In genomic region chr16:68085259-68086071, GRCh38 we compare ENCODE assay signal across 8 cellular contexts. TPM values are rescaled to one million over a fixed set of nuclear protein-coding genes. Genes with fewer than 3 reads are reported as not detected.
DNase-seq lines count a peak whose midpoint lies in the region; ATAC-seq and TF ChIP-seq lines count a peak whose summit lies in the region.

NFATC3 (plus strand) TSS chr16:68085370; CDS start chr16:68085682, 312 bp downstream.

- H3K27ac ChIP-seq in HEK293 (ENCODE audit: extremely low read depth, low read depth, low read length) (peak within 1 kb of the TSS; percentile 88), angular gyrus (ENCODE audit: low read depth, low read length) (peak within 1 kb of the TSS; percentile 99), right atrium auricular region (peak within 1 kb of the TSS; percentile 98 to 99), rectal smooth muscle tissue (ENCODE audit: low read depth, low read length) (peak within 1 kb of the TSS; percentile 98), uterus (peak within 1 kb of the TSS; percentile 96 to 99)

- peak within 1 kb of the TSS; percentile 98 for H3K4me3 Mint-ChIP-seq in T-helper 17 cell

- CTCF ChIA-PET in HEK293 (lab: Yijun Ruan, JAX): interaction anchor here (0.6 to 2.8 kb wide), 5 partner anchors 8 to 412 kb away, joined by 3 to 10 read pairs (median 5); partner anchors contain the start of gene SLC7A6

- H3K4me3 ChIP-seq in GM12865 (ENCODE audit: low read depth, low read length): peak within 1 kb of the TSS; percentile 89
- peak within 1 kb of the TSS; percentile 77 for H3K4me3 ChIP-seq in HEK293 (ENCODE audit: low read depth, low read length)
- peak within 1 kb of the TSS; percentile 67 to 93 for H3K4me3 ChIP-seq in right atrium auricular region
- peak within 1 kb of the TSS; percentile 94 for H3K4me3 ChIP-seq in rectal smooth muscle tissue (ENCODE audit: low read length)
- H3K4me3 ChIP-seq in uterus: peak within 1 kb of the TSS; percentile 68 to 86

- TF ChIP-seq CTCF in GM12865 (IDR thresholded peaks at IDR 0.05; ENCODE audit: insufficient read depth, low read depth, low read length, missing control alignments) (no peak), HEK293 (tag by site-specific recombination; IDR thresholded peaks at IDR 0.05) (peak; percentile 53; the same call in 1 of the 2 replicates), right atrium auricular region (IDR thresholded peaks at IDR 0.05) (no peak), uterus (IDR thresholded peaks at IDR 0.05) (no peak)

- peaks cover 61% of the 10 kb centered on the region for H3K4me1 Mint-ChIP-seq in T-helper 17 cell

- TF ChIP-seq POLR2A in uterus (IDR thresholded peaks at IDR 0.05): peak; percentile 60 to 66

- peak within 1 kb of the TSS; percentile 96 for H3K27ac Mint-ChIP-seq in T-helper 17 cell

- peak; percentile 84 for ATAC-seq in T-helper 17 cell

- peak; percentile 99 for DNase-seq in GM12865 (ENCODE audit: low read depth)
- peak; percentile 96 for DNase-seq in MV-4-11 (lab: John Stamatoyannopoulos, UW)
- DNase-seq in T-helper 17 cell: peak; percentile 97 to 99 (median 99)
- DNase-seq in right atrium auricular region (ENCODE audit: low spot score): peak; percentile 99
- DNase-seq in uterus: peak; percentile 98 to 99

- no peaks in the 10 kb centered on the region for H3K36me3 ChIP-seq in HEK293 (ENCODE audit: control insufficient read depth in 2 of 2, insufficient read depth in 1 of 2, low read length in 2 of 2)
- no peaks in the 10 kb centered on the region for H3K36me3 ChIP-seq in right atrium auricular region
- no peaks in the 10 kb centered on the region for H3K36me3 ChIP-seq in rectal smooth muscle tissue (ENCODE audit: control insufficient read depth, insufficient read depth, low read length)
- H3K36me3 ChIP-seq in uterus: no peaks in the 10 kb centered on the region

- H3K36me3 Mint-ChIP-seq in T-helper 17 cell (ENCODE audit: low read depth): peaks cover 2% of the 10 kb centered on the region

- intact Hi-C loops in uterus (cut with DNase I; ENCODE audit: low total_unique reads): no loop called here

- H3K9ac ChIP-seq in rectal smooth muscle tissue (ENCODE audit: low read length): peak within 1 kb of the TSS; percentile 96

- POLR2A ChIA-PET in HEK293 (lab: Yijun Ruan, JAX): interaction anchor here (0.6 to 4.5 kb wide), 20 partner anchors 8 to 562 kb away, joined by 3 to 34 read pairs (median 5); partner anchors contain the start of genes DDX28, DUS2, ESRP2 and PRMT7

- no peaks in the 10 kb centered on the region for H3K27me3 Mint-ChIP-seq in T-helper 17 cell

- no peaks in the 10 kb centered on the region for H3K27me3 ChIP-seq in right atrium auricular region
- H3K27me3 ChIP-seq in rectal smooth muscle tissue (ENCODE audit: control insufficient read depth, insufficient read depth, low read length): no peaks in the 10 kb centered on the region
- no peaks in the 10 kb centered on the region for H3K27me3 ChIP-seq in uterus

- H3K4me1 ChIP-seq in HEK293 (ENCODE audit: control insufficient read depth, insufficient read depth, low read length): peaks cover 14% of the 10 kb centered on the region
- H3K4me1 ChIP-seq in right atrium auricular region: peaks cover 0 to 54% of the 10 kb centered on the region in 2 donors
- peaks cover 13% of the 10 kb centered on the region for H3K4me1 ChIP-seq in rectal smooth muscle tissue (ENCODE audit: control insufficient read depth, insufficient read depth, low read length)
- peaks cover 0 to 6% of the 10 kb centered on the region in 2 donors for H3K4me1 ChIP-seq in uterus

- H3K9me3 ChIP-seq in HEK293 (ENCODE audit: control insufficient read depth, insufficient read depth, low read depth, low read length) (no peaks in the 10 kb centered on the region), T-helper 17 cell (ENCODE audit: control insufficient read depth, low read length, poor library complexity, severe bottlenecking) (no peaks in the 10 kb centered on the region), right atrium auricular region (no peaks in the 10 kb centered on the region), uterus (no peaks in the 10 kb centered on the region)

TF ChIP-seq in HEK293, 187 proteins besides CTCF, POLR2A, EP300 and RAD21 (continues in another document):
- TF ChIP-seq PRDM10 (tag by site-specific recombination; IDR thresholded peaks at IDR 0.05): 0 out of 2 replicates have a peak, but pooled peaks have one; percentile 6
- 0 out of 2 replicates have a peak, but pooled peaks have one; percentile 15 for TF ChIP-seq GFI1B (tag by site-specific recombination; IDR thresholded peaks at IDR 0.05)
- TF ChIP-seq OSR2 (tag by site-specific recombination; IDR thresholded peaks at IDR 0.05): peak; percentile 19; the same call in 1 of the 2 replicates
- 0 out of 2 replicates have a peak, but pooled peaks have one; percentile 14 for TF ChIP-seq YY2 (tag by site-specific recombination; IDR thresholded peaks at IDR 0.05)
- peak; percentile 89 for TF ChIP-seq ZBTB26 (tag by site-specific recombination; optimal IDR thresholded peaks at IDR 0.05)
- no peak for TF ChIP-seq ZNF518A (tag by site-specific recombination; conservative IDR thresholded peaks at IDR 0.05; ENCODE audit: low read depth)

RNA-seq across cellular contexts. Expression of gene NFATC3, which starts in this region (rescaled TPM):
- total RNA-seq in T-helper 17 cell (100 to 1,000 TPM in 1 of 2 donors, 10 to 100 TPM in 1; 94.5 to 101 TPM), right atrium auricular region (10 to 100 TPM; 24.5 to 45.0 TPM), uterus (10 to 100 TPM; 22.6 to 74.0 (median 48.4) TPM)

Comparison
In these comparisons a context has a peak if more than half of its experiments do, and no peak if none do; other contexts are left out.
1. Peak in every context shown above with its lines: DNase-seq, ATAC-seq, H3K4me3 ChIP-seq and H3K27ac ChIP-seq.